30 cellular contexts compared by ENCODE assay signal in genomic region chr4:106291678-106292077, GRCh38.
"Had no signal": no experiment of that assay in that cellular context is flagged by ENCODE, and none has a peak within 500 bp of the region (broad histone marks: within the 10 kb centered on the region; RNA-seq: fewer than 3 reads in every experiment).

No MANE protein-coding gene starts in this region.

- H3K9me3 ChIP-seq: esophagus squamous epithelium, heart right ventricle, left ventricle myocardium inferior, lower lobe of right lung, ovary, psoas muscle, stomach, thyroid gland, vagina had no signal

- H3K27me3 Mint-ChIP-seq: naive thymus-derived CD8-positive, alpha-beta T cell had no signal

- H3K4me1 Mint-ChIP-seq: nephron progenitor cell; stimulated activated effector memory CD8-positive, alpha-beta T cell treated with anti-CD3 and anti-CD28 coated beads, Interleukin-12 subunit alpha, Interleukin-12 subunit beta, amount 100 ng/mL, for 72 hours had no signal

- H3K4me1 ChIP-seq: esophagus squamous epithelium, heart right ventricle, left ventricle myocardium inferior, lower lobe of right lung, psoas muscle, stomach, thyroid gland, vagina had no signal

- FAIRE-seq: colon, islet of Langerhans, small intestine had no signal

- H3K9me3 Mint-ChIP-seq: naive thymus-derived CD8-positive, alpha-beta T cell; stimulated activated effector memory CD8-positive, alpha-beta T cell treated with anti-CD3 and anti-CD28 coated beads, Interleukin-12 subunit alpha, Interleukin-12 subunit beta, amount 100 ng/mL, for 72 hours had no signal

- ATAC-seq: heart right ventricle; left colon; lower lobe of right lung; naive thymus-derived CD8-positive, alpha-beta T cell; psoas muscle; right cardiac atrium; stimulated activated effector memory CD8-positive, alpha-beta T cell treated with anti-CD3 and anti-CD28 coated beads, Interleukin-12 subunit alpha, Interleukin-12 subunit beta, amount 100 ng/mL, for 72 hours had no signal

- H3K4me3 Mint-ChIP-seq: naive thymus-derived CD8-positive, alpha-beta T cell; nephron progenitor cell; stimulated activated effector memory CD8-positive, alpha-beta T cell treated with anti-CD3 and anti-CD28 coated beads, Interleukin-12 subunit alpha, Interleukin-12 subunit beta, amount 100 ng/mL, for 72 hours had no signal

- DNase-seq: dorsolateral prefrontal cortex; effector CD8-positive, alpha-beta T cell; erythroblast; esophagus squamous epithelium; foreskin melanocyte; glutamatergic neuron; heart right ventricle; hippocampal formation; kidney glomerular epithelial cell; left colon; left ventricle myocardium inferior; lower lobe of right lung; naive thymus-derived CD8-positive, alpha-beta T cell; nephron progenitor cell; nucleus accumbens; ovary; posterior cingulate gyrus; psoas muscle; right cardiac atrium; small intestine; stimulated activated CD4-positive, alpha-beta T cell treated with anti-CD3 and anti-CD28 coated beads, Interleukin-2, amount 100 ng/mL, for 24 hours; stimulated activated CD4-positive, alpha-beta T cell treated with anti-CD3 and anti-CD28 coated beads, Interleukin-4, amount 100 ng/mL, for 24 hours; stimulated activated naive CD4-positive, alpha-beta T cell treated with Interleukin-2 at 50 U/mL for 16 hours; stomach; thyroid gland; trophoblast cell had no signal

- H3K27me3 ChIP-seq: dorsolateral prefrontal cortex, esophagus squamous epithelium, heart right ventricle, ovary, stomach, thyroid gland, vagina had no signal

- H3K4me3 ChIP-seq: dorsolateral prefrontal cortex, esophagus squamous epithelium, heart right ventricle, left ventricle myocardium inferior, lower lobe of right lung, ovary, psoas muscle, stomach, thyroid gland, vagina had no signal

- H3K27ac Mint-ChIP-seq: naive thymus-derived CD8-positive, alpha-beta T cell; nephron progenitor cell; stimulated activated effector memory CD8-positive, alpha-beta T cell treated with anti-CD3 and anti-CD28 coated beads, Interleukin-12 subunit alpha, Interleukin-12 subunit beta, amount 100 ng/mL, for 72 hours had no signal

- H3K27ac ChIP-seq: dorsolateral prefrontal cortex, esophagus squamous epithelium, heart right ventricle, left ventricle myocardium inferior, lower lobe of right lung, ovary, psoas muscle, stomach, thyroid gland, vagina had no signal

- H3K36me3 ChIP-seq: ovary had no signal
